ENCODE assay signal across 10 cellular contexts in the genomic region with DNA sequence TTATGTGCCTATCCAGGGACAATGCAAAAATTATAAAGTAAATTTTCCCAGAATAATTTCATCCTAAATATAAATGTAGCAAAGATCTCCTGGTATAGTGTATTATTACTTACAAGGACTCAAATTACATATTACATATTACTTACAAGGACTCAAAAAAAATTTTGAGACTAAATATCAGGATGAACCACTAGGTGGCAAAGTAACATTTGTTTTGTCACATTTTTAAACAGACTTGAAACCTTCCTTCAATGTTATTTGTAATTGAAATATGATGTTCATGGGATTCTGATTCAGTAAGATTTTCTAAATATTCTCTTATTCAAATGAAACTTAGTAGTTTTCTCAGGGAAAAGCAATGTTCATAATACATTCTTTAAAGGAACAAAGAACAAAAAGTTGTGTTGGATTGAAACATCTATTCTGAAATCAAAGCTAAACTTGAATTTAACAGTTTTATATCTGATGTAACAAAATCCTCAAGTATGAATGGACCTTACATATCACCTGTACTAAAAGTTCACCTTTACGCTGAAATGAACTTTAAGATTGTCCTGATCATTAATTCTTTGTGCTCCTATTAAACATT.
DNase-seq lines count a peak whose midpoint lies in the region; ATAC-seq, FAIRE-seq and TF ChIP-seq lines count a peak whose summit lies in the region.
"Had no signal": no experiment of that assay in that cellular context is flagged by ENCODE, and none has a peak within 500 bp of the region (broad histone marks: within the 10 kb centered on the region; RNA-seq: fewer than 3 reads in every experiment).

No MANE protein-coding gene starts in this region.

- TF ChIP-seq RAD21 in GM12878 (IDR thresholded peaks at IDR 0.05; ENCODE audit: insufficient read depth, low read depth, low read length) (peak; percentile 38; the same call in 1 of the 2 replicates), HepG2 (CRISPR knock-in tag; IDR thresholded peaks at IDR 0.05) (no peak)

- H3K4me2 ChIP-seq in GM12878 (ENCODE audit: control insufficient read depth, insufficient read depth), result no peak overlapping the region
- H3K4me2 ChIP-seq in HepG2 (ENCODE audit: low read depth, low read length), result no peak overlapping the region

- CTCF ChIA-PET in BJ (lab: Yijun Ruan, JAX), result interaction anchor here (0.7 to 4.8 kb wide), 13 partner anchors 10 to 620 kb away, joined by 3 to 26 read pairs (median 4); a partner anchor contains a TSS
- CTCF ChIA-PET in GM12878 (lab: Yijun Ruan, JAX), result interaction anchor here (0.7 to 2.1 kb wide), 8 partner anchors 13 to 1410 kb away, joined by 3 to 8 read pairs (median 4); no protein-coding TSS in a partner anchor
- CTCF ChIA-PET in HepG2 (lab: Yijun Ruan, JAX; ENCODE audit: low intra/inter-chr PET ratio, low total read pairs), result interaction anchor here (0.6 to 1.6 kb wide), 4 partner anchors 74 to 393 kb away, joined by 3 to 8 read pairs (median 4); a partner anchor contains a TSS

- H2AFZ ChIP-seq in GM12878 (ENCODE audit: control insufficient read depth, low read depth, low read length), result no peak overlapping the region
- no peak overlapping the region for H2AFZ ChIP-seq in HepG2 (ENCODE audit: low read length)

- TF ChIP-seq POLR2A in GM12878 (IDR thresholded peaks at IDR 0.05; ENCODE audit: low read depth, low read length) (no peak), HepG2 (IDR thresholded peaks at IDR 0.05; ENCODE audit: insufficient read depth in 1 of 2, low read depth in 2 of 2, low read length in 2 of 2) (no peak)

- BruUV-seq in GM12878 (replicated peaks; lab: Mats Ljungman, UMichigan) (no TSS peak), HepG2 (replicated peaks; lab: Mats Ljungman, UMichigan) (no TSS peak)

- TF ChIP-seq CTCF in BJ (IDR thresholded peaks at IDR 0.05; ENCODE audit: insufficient read depth, low read depth, low read length) (peak; percentile 39; the same call in 1 of the 2 replicates), GM12878 (IDR thresholded peaks at IDR 0.05 in 2 of 3, conservative IDR thresholded peaks at IDR 0.05 in 1 of 3; ENCODE audit: control insufficient read depth in 2 of 3, extremely low read depth in 1 of 3, insufficient read depth in 1 of 3, low read depth in 3 of 3, low read length in 3 of 3) (peak; percentile 11 to 43 (median 25); a peak in 2 of 6 replicates), HepG2 (CRISPR knock-in tag; IDR thresholded peaks at IDR 0.05) (peak; percentile 30; the same call in 1 of the 2 replicates)

- no peak for FAIRE-seq in GM12878 (lab: Jason Lieb, UNC)
- FAIRE-seq in HepG2 (lab: Jason Lieb, UNC), result peak; percentile 37

- H3K36me3 ChIP-seq in BJ (ENCODE audit: control insufficient read depth, insufficient read depth, low read length), result no peaks in the 10 kb centered on the region
- H3K36me3 ChIP-seq in GM12878 (ENCODE audit: control insufficient read depth in 2 of 2, insufficient read depth in 2 of 2, low read length in 1 of 2), result no peaks in the 10 kb centered on the region
- no peaks in the 10 kb centered on the region for H3K36me3 ChIP-seq in HepG2 (replicated peaks in 1 of 2; ENCODE audit: control insufficient read depth in 1 of 2, insufficient read depth in 2 of 2, low read length in 2 of 2)
- H3K36me3 ChIP-seq: HAP-1 had no signal

- H3K4me1 ChIP-seq in GM12878 (ENCODE audit: control insufficient read depth, insufficient read depth, low read length) (no peaks in the 10 kb centered on the region), HepG2 (ENCODE audit: insufficient read depth, low read length) (no peaks in the 10 kb centered on the region)

- RAD21 ChIA-PET in GM12878 (lab: Charles Lee; ENCODE audit: unreplicated experiment), result no interaction called here

- in situ Hi-C loops in GM12878 (cut with MboI) (loop anchor here (25.0 kb wide), 1 partner anchor 602 kb away; no protein-coding TSS in a partner anchor), HepG2 (cut with HindIII; ENCODE audit: extremely low pct_ligation_motif_present, low pct_unique_long_range_greater_than_20kb) (no loop called here)

- H3K27ac ChIP-seq in GM12878 (ENCODE audit: control insufficient read depth, insufficient read depth) (no peak overlapping the region), HepG2 (ENCODE audit: extremely low read length, insufficient read depth, low read length) (no peak overlapping the region)
- H3K27ac ChIP-seq: epithelial cell of prostate had no signal

- H4K20me1 ChIP-seq in GM12878 (ENCODE audit: control insufficient read depth, insufficient read depth), result no peaks in the 10 kb centered on the region
- no peaks in the 10 kb centered on the region for H4K20me1 ChIP-seq in HepG2 (ENCODE audit: insufficient read depth, low read length)

- 28% methylated on average over 1 of the region's 1 CpG for WGBS in GM12878 (ENCODE audit: insufficient coverage, insufficient replicate concordance, low lambda C conversion rate, missing lambda C conversion rate)
- WGBS in HepG2 (ENCODE audit: low lambda C conversion rate), result 17% methylated on average over 1 of the region's 1 CpG

- no peak overlapping the region for H3K9ac ChIP-seq in GM12878 (ENCODE audit: control insufficient read depth, insufficient read depth, low read length)
- no peak overlapping the region for H3K9ac ChIP-seq in HepG2 (ENCODE audit: insufficient read depth, low read depth, low read length)

- H3K27me3 ChIP-seq in BJ (ENCODE audit: control insufficient read depth, insufficient read depth, low read length) (no peaks in the 10 kb centered on the region), GM12878 (replicated peaks in 1 of 2; ENCODE audit: control insufficient read depth in 2 of 2, insufficient read depth in 2 of 2, low read length in 1 of 2) (no peaks in the 10 kb centered on the region), HepG2 (ENCODE audit: control insufficient read depth in 1 of 2, insufficient read depth in 2 of 2, low read length in 2 of 2) (no peaks in the 10 kb centered on the region)

- no peak overlapping the region for H3K4me3 ChIP-seq in BJ (ENCODE audit: low read depth, low read length)
- no peak overlapping the region for H3K4me3 ChIP-seq in GM12878
- no peak overlapping the region for H3K4me3 ChIP-seq in HepG2 (replicated peaks in 1 of 3; ENCODE audit: insufficient read depth in 1 of 3, low read depth in 2 of 3, low read length in 3 of 3)
- H3K4me3 ChIP-seq: HAP-1 had no signal

- TF ChIP-seq EP300 in GM12878 (IDR thresholded peaks at IDR 0.05; ENCODE audit: borderline replicate concordance in 1 of 2, control insufficient read depth in 1 of 2, low read depth in 2 of 2, low read length in 2 of 2) (no peak), HepG2 (IDR thresholded peaks at IDR 0.05; ENCODE audit: low read depth in 2 of 2, low read length in 2 of 2) (no peak), HepG2 (CRISPR knock-in tag; IDR thresholded peaks at IDR 0.05; ENCODE audit: borderline replicate concordance) (no peak)

- ATAC-seq in GM21529 (IDR thresholded peaks at IDR 0.05; ENCODE audit: unreplicated experiment) (peak; percentile 59), GM12878 (0 out of 3 replicates have a peak, but pooled peaks have one; percentile 28), HepG2 (no peak), GM21619 (IDR thresholded peaks at IDR 0.05; ENCODE audit: unreplicated experiment) (no peak)

- SMC1A ChIA-PET in GM12878 (lab: Charles Lee; ENCODE audit: uncharacterized antibody, unreplicated experiment), result interaction anchor here (0.6 to 1.6 kb wide), 7 partner anchors 13 to 618 kb away, joined by 3 to 5 read pairs (median 3); no protein-coding TSS in a partner anchor

- intact Hi-C loops in GM12878 (cut with micrococcal nuclease; ENCODE audit: unreplicated experiment), result loop anchor here (1.0 to 10.0 kb wide), 3 partner anchors 332 to 594 kb away; no protein-coding TSS in a partner anchor
- intact Hi-C loops in HepG2 (cut with micrococcal nuclease; ENCODE audit: unreplicated experiment), result loop anchor here (1.0 to 10.0 kb wide), 5 partner anchors 72 to 594 kb away; no protein-coding TSS in a partner anchor

- no peaks in the 10 kb centered on the region for H3K9me3 ChIP-seq in GM12878 (replicated peaks; ENCODE audit: control insufficient read depth, insufficient read depth, low read length)
- H3K9me3 ChIP-seq in HepG2 (ENCODE audit: low read length), result no peaks in the 10 kb centered on the region
- H3K9me3 ChIP-seq: HAP-1 had no signal

- DNase-seq in BJ (ENCODE audit: low read depth) (peak; percentile 50), NCI-H2171 (lab: John Stamatoyannopoulos, UW) (peak; percentile 34), GM12878 (ENCODE audit: low read depth, low spot score) (no peak), HepG2 (ENCODE audit: low spot score) (peak; percentile 41), NCI-H187 treated with DMSO at 0.1 percent for 48 hours (lab: John Stamatoyannopoulos, UW) (no peak), ecto neural progenitor cell (ENCODE audit: low spot score) (no peak)

- no peaks in the 10 kb centered on the region for H3K79me2 ChIP-seq in GM12878 (ENCODE audit: control insufficient read depth, insufficient read depth, low read length)
- H3K79me2 ChIP-seq in HepG2 (ENCODE audit: insufficient read depth, low read length), result no peaks in the 10 kb centered on the region

- POLR2A ChIA-PET in BJ (lab: Charles Lee), result no interaction called here
- POLR2A ChIA-PET in GM12878 (lab: Charles Lee), result no interaction called here
- POLR2A ChIA-PET in HepG2 (lab: Yijun Ruan, JAX), result no interaction called here

TF ChIP-seq in GM12878, 131 proteins besides CTCF, POLR2A, EP300 and RAD21:
- TF ChIP-seq CHD1 (IDR thresholded peaks at IDR 0.05; ENCODE audit: low read depth, low read length), result no peak
- TF ChIP-seq SMC3 (IDR thresholded peaks at IDR 0.05; ENCODE audit: borderline replicate concordance, low read length), result peak; percentile 25; the same call in 1 of the 2 replicates
- TF ChIP-seq KAT2A (conservative IDR thresholded peaks at IDR 0.05; ENCODE audit: control insufficient read depth, low read depth, low read length), result no peak

TF ChIP-seq in HepG2, 621 proteins besides CTCF, POLR2A, EP300 and RAD21:
- TF ChIP-seq ZNF460 (CRISPR knock-in tag; IDR thresholded peaks at IDR 0.05; ENCODE audit: borderline replicate concordance) (no peak), ZNF33A (CRISPR knock-in tag; IDR thresholded peaks at IDR 0.05; ENCODE audit: borderline replicate concordance) (no peak), STAG1 (CRISPR knock-in tag; IDR thresholded peaks at IDR 0.05) (peak; percentile 57), TOE1 (CRISPR knock-in tag; IDR thresholded peaks at IDR 0.05) (no peak)
- TF ChIP-seq, protein P1, sequence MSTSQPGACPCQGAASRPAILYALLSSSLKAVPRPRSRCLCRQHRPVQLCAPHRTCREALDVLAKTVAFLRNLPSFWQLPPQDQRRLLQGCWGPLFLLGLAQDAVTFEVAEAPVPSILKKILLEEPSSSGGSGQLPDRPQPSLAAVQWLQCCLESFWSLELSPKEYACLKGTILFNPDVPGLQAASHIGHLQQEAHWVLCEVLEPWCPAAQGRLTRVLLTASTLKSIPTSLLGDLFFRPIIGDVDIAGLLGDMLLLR (CRISPR knock-in tag; IDR thresholded peaks at IDR 0.05), result no peak

Comparison
In these comparisons a context has a peak if more than half of its experiments do, and no peak if none do; other contexts are left out.
1. DNase-seq: peak in BJ (single experiment), NCI-H2171 (single experiment) and HepG2 (single experiment); none in GM12878 (single experiment), NCI-H187 treated with DMSO at 0.1 percent for 48 hours (single experiment) and ecto neural progenitor cell (single experiment).
2. ATAC-seq: peak in GM21529 (single experiment) and GM12878 (single experiment); none in HepG2 (single experiment) and GM21619 (single experiment).
3. Peak in every context shown above with its lines, with median percentiles within 50 percentile points of each other: CTCF ChIP-seq.